7 cellular contexts compared by ENCODE assay signal in genomic region chr15:60390931-60391501, GRCh38. TPM values are rescaled to one million over a fixed set of nuclear protein-coding genes. Genes with fewer than 3 reads are reported as not detected.
DNase-seq lines count a peak whose midpoint lies in the region; ATAC-seq and TF ChIP-seq lines count a peak whose summit lies in the region.

No MANE protein-coding gene starts in this region.

- H3K27me3 ChIP-seq in foreskin keratinocyte = no peaks in the 10 kb centered on the region

- TF ChIP-seq CTCF in foreskin keratinocyte (conservative IDR thresholded peaks at IDR 0.05) = peak; percentile 35

- peak; percentile 57 for DNase-seq in HK-2 (ENCODE audit: unreplicated experiment)
- peak; percentile 74 to 85 for DNase-seq in foreskin keratinocyte
- DNase-seq in sciatic nerve (ENCODE audit: low spot score) = no peak
- no peak for DNase-seq in NCI-H146 treated with DMSO at 0.1 percent for 48 hours (lab: John Stamatoyannopoulos, UW; ENCODE audit: unreplicated experiment)

- intact Hi-C loops in sciatic nerve (cut with DNase I) = no loop called here

- peak overlapping the region; percentile 99 for H3K27ac ChIP-seq in foreskin keratinocyte

- peaks cover 25% of the 10 kb centered on the region for H3K4me1 ChIP-seq in foreskin keratinocyte

- ATAC-seq in SK-N-SH treated with all-trans-retinoic acid at 6 μM for 48 hours (peak; percentile 40), foreskin keratinocyte (peak; percentile 61), sciatic nerve (peak; percentile 68), GM21619 (IDR thresholded peaks at IDR 0.05; ENCODE audit: unreplicated experiment) (no peak), GM18909 (IDR thresholded peaks at IDR 0.05; ENCODE audit: poor library complexity, unreplicated experiment) (no peak)

TF ChIP-seq in SK-N-SH treated with all-trans-retinoic acid at 6 μM for 48 hours, 23 proteins besides CTCF, POLR2A, EP300 and RAD21:
- TF ChIP-seq ZC3H10 (CRISPR knock-in tag; IDR thresholded peaks at IDR 0.05) (no peak), TCF4 (CRISPR knock-in tag; IDR thresholded peaks at IDR 0.05; ENCODE audit: borderline replicate concordance) (no peak), CREB5 (CRISPR knock-in tag; IDR thresholded peaks at IDR 0.05; ENCODE audit: low read depth) (0 out of 2 replicates have a peak, but pooled peaks have one; percentile 15), ZFP30 (CRISPR knock-in tag; IDR thresholded peaks at IDR 0.05) (0 out of 2 replicates have a peak, but pooled peaks have one; percentile 21), RARB (CRISPR knock-in tag; IDR thresholded peaks at IDR 0.05) (peak; percentile 53; the same call in 1 of the 2 replicates), BACH2 (CRISPR knock-in tag; IDR thresholded peaks at IDR 0.05; ENCODE audit: borderline replicate concordance) (no peak), ZFP3 (CRISPR knock-in tag; IDR thresholded peaks at IDR 0.05) (0 out of 2 replicates have a peak, but pooled peaks have one; percentile 35), CSDC2 (CRISPR knock-in tag; IDR thresholded peaks at IDR 0.05) (no peak; the same call in 1 of the 2 replicates), POU6F1 (CRISPR knock-in tag; IDR thresholded peaks at IDR 0.05; ENCODE audit: borderline replicate concordance, low read depth) (no peak), OSR1 (CRISPR knock-in tag; IDR thresholded peaks at IDR 0.05) (no peak), ISL1 (CRISPR knock-in tag; IDR thresholded peaks at IDR 0.05) (no peak), ZNF70 (CRISPR knock-in tag; IDR thresholded peaks at IDR 0.05) (peak; percentile 27; the same call in 1 of the 2 replicates), PATZ1 (CRISPR knock-in tag; IDR thresholded peaks at IDR 0.05; ENCODE audit: borderline replicate concordance) (no peak), TOX (CRISPR knock-in tag; IDR thresholded peaks at IDR 0.05; ENCODE audit: borderline replicate concordance) (no peak), TSHZ2 (CRISPR knock-in tag; IDR thresholded peaks at IDR 0.05) (no peak), SNAI2 (CRISPR knock-in tag; IDR thresholded peaks at IDR 0.05) (no peak)

RNA-seq across cellular contexts. Expression of gene ANXA2, which starts 6.8 kb away (rescaled TPM):
- total RNA-seq in foreskin keratinocyte (7,195 and 7,994 TPM in 2 replicates), sciatic nerve (904 TPM)
- polyA plus RNA-seq in foreskin keratinocyte = 7,399 and 7,770 TPM in 2 replicates

Comparison
In these comparisons a context has a peak if more than half of its experiments do, and no peak if none do; other contexts are left out.
1. DNase-seq: peak in HK-2 (single experiment) and foreskin keratinocyte (2 of 2); none in sciatic nerve (single experiment) and NCI-H146 treated with DMSO at 0.1 percent for 48 hours (single experiment).
2. ATAC-seq: peak in SK-N-SH treated with all-trans-retinoic acid at 6 μM for 48 hours (single experiment), foreskin keratinocyte (single experiment) and sciatic nerve (single experiment); none in GM21619 (single experiment) and GM18909 (single experiment).